Comparison of ENCODE assay signal across 16 cellular contexts in genomic region chr5:179162351-179163235, GRCh38.
A peak's percentile ranks its signal among the peaks of the same experiment; 100 is the strongest.
DNase-seq lines count a peak whose midpoint lies in the region; ATAC-seq, FAIRE-seq and TF ChIP-seq lines count a peak whose summit lies in the region.
"Had no signal": no experiment of that assay in that cellular context is flagged by ENCODE, and none has a peak within 500 bp of the region (broad histone marks: within the 10 kb centered on the region; RNA-seq: fewer than 3 reads in every experiment).

No MANE protein-coding gene starts in this region.

- no peak overlapping the region for H2BK15ac ChIP-seq in H9 (ENCODE audit: low read depth, low read length)

- DNase-seq in activated effector memory CD4-positive, alpha-beta T cell treated with anti-CD3 and anti-CD28 coated beads, Interleukin-2, amount 50 U/mL, for 16 hours, result peak; percentile 37
- no peak for DNase-seq in activated effector memory CD4-positive, alpha-beta T cell treated with Interleukin-2 at 50 U/mL for 16 hours
- peak; percentile 15 for DNase-seq in H9
- peak; percentile 29 for DNase-seq in kidney
- peak; percentile 34 for DNase-seq in sciatic nerve (ENCODE audit: low spot score)
- DNase-seq: C1 segment of cervical spinal cord, H7, NCI-H1417, NCI-H1930, NCI-H2171 treated with DMSO at 0.1 percent for 48 hours, NCI-H82, SHP77 had no signal

- intact Hi-C loops in kidney (cut with DNase I) (no loop called here), sciatic nerve (cut with DNase I) (loop anchor here (10.0 kb wide), 1 partner anchor 182 kb away; the partner anchor contains the start of gene ADAMTS2)

- peaks cover 16 to 24% of the 10 kb centered on the region in 2 experiments for H3K9me3 Mint-ChIP-seq in H9

- H3K4ac ChIP-seq in H9 (ENCODE audit: low read depth, low read length), result no peak overlapping the region

- peaks cover 0 to 10% (median 3%) of the 10 kb centered on the region in 3 experiments; a peak in 2 of 7 replicates for H3K36me3 Mint-ChIP-seq in H9 (ENCODE audit: insufficient read depth in 1 of 3, low read depth in 3 of 3)

- no peak for FAIRE-seq in kidney (lab: Jason Lieb, UNC)

- no peaks in the 10 kb centered on the region for H3K23me2 ChIP-seq in H9 (ENCODE audit: insufficient read length, low read depth, low read length, poor library complexity, severe bottlenecking)

- H3K4me2 ChIP-seq in H9 (ENCODE audit: insufficient read depth, insufficient read length, low read length), result no peak overlapping the region

- no peak overlapping the region for H3K4me3 Mint-ChIP-seq in H9

- H3K79me1 ChIP-seq in H9 (ENCODE audit: insufficient read depth, low read depth, low read length, poor library complexity, severe bottlenecking), result no peaks in the 10 kb centered on the region

- H3K27ac Mint-ChIP-seq in H9, result no peak overlapping the region

- H3K9me3 ChIP-seq in H9 (ENCODE audit: control insufficient read depth, low read depth, low read length) (no peaks in the 10 kb centered on the region), kidney (ENCODE audit: control insufficient read depth in 1 of 2, low read length in 2 of 2) (no peaks in the 10 kb centered on the region)
- H3K9me3 ChIP-seq: Caco-2 had no signal

- no peaks in the 10 kb centered on the region for H4K20me1 ChIP-seq in H9 (ENCODE audit: control insufficient read depth, insufficient read depth, insufficient read length)

- H3K27ac ChIP-seq in H9 (ENCODE audit: insufficient read length, low read depth, low read length), result no peak overlapping the region
- H3K27ac ChIP-seq in kidney (ENCODE audit: low read depth in 2 of 2, low read length in 2 of 2), result no peak overlapping the region

- H2BK20ac ChIP-seq in H9 (ENCODE audit: low read depth, low read length, poor library complexity, severe bottlenecking), result no peak overlapping the region

- no peak overlapping the region for H4K91ac ChIP-seq in H9 (ENCODE audit: insufficient read length, low read depth, low read length)

- H4K5ac ChIP-seq in H9 (ENCODE audit: insufficient read length, low read depth, low read length), result no peak overlapping the region

- H3K14ac ChIP-seq in H9 (ENCODE audit: insufficient read depth, low read length), result no peak overlapping the region

- no peak overlapping the region for H2BK12ac ChIP-seq in H9 (ENCODE audit: insufficient read length, low read depth, low read length)

- H3K9ac ChIP-seq in H9 (ENCODE audit: extremely low read depth, insufficient read length, low read length) (no peak overlapping the region), kidney (ENCODE audit: low read length in 2 of 2) (no peak overlapping the region)

- H2AFZ ChIP-seq in H9 (ENCODE audit: low read length), result no peak overlapping the region

- H3K4me1 ChIP-seq in H9 (ENCODE audit: insufficient read depth, low read length) (no peaks in the 10 kb centered on the region), kidney (ENCODE audit: control insufficient read depth in 1 of 2, insufficient read depth in 1 of 2, low read depth in 1 of 2, low read length in 2 of 2) (peaks cover 0 to 4% of the 10 kb centered on the region in 2 donors)
- H3K4me1 ChIP-seq: Caco-2 had no signal

- no peak overlapping the region for H4K8ac ChIP-seq in H9 (replicated peaks; ENCODE audit: insufficient read length, low read depth, low read length)

- H3K56ac ChIP-seq in H9 (ENCODE audit: insufficient read length, low read depth, low read length), result no peak overlapping the region

- ATAC-seq in sciatic nerve (no peak), HG02970 (IDR thresholded peaks at IDR 0.05; ENCODE audit: low FRiP score, unreplicated experiment) (no peak), HG03439 (IDR thresholded peaks at IDR 0.05; ENCODE audit: unreplicated experiment) (no peak), HG03571 (IDR thresholded peaks at IDR 0.05; ENCODE audit: unreplicated experiment) (no peak)

- no peaks in the 10 kb centered on the region for H3K27me3 Mint-ChIP-seq in H9 (ENCODE audit: low read depth)

- no peaks in the 10 kb centered on the region for H3K27me3 ChIP-seq in H9 (ENCODE audit: insufficient read depth, low read length)

- no peak overlapping the region for H2BK120ac ChIP-seq in H9 (ENCODE audit: low read depth, low read length, poor library complexity, severe bottlenecking)

- H2AK5ac ChIP-seq in H9 (ENCODE audit: insufficient read length, low read length), result no peak overlapping the region

- no peak overlapping the region for H3K18ac ChIP-seq in H9 (ENCODE audit: insufficient read length, low read depth, low read length)

- no peak overlapping the region for H3K23ac ChIP-seq in H9 (ENCODE audit: insufficient read length, low read depth, low read length)

- no peaks in the 10 kb centered on the region for H3K79me2 ChIP-seq in H9 (ENCODE audit: insufficient read depth, low read length)

- no peak overlapping the region for H2BK5ac ChIP-seq in H9 (ENCODE audit: insufficient read length, low read length)

- H3K36me3 ChIP-seq in kidney (ENCODE audit: control insufficient read depth in 1 of 2, insufficient read depth in 2 of 2, low read length in 2 of 2), result no peaks in the 10 kb centered on the region

- TF ChIP-seq CTCF in H9 (conservative IDR thresholded peaks at IDR 0.05) (no peak), kidney (IDR thresholded peaks at IDR 0.05; ENCODE audit: borderline replicate concordance, extremely low read depth, insufficient read depth) (no peak)

- H3T11ph ChIP-seq in H9 (ENCODE audit: low read length), result no peak overlapping the region

- WGBS in H9 (ENCODE audit: extremely low coverage, insufficient read length, low lambda C conversion rate), result no CpG with 5 or more reads among the region's 24 CpGs

- no peaks in the 10 kb centered on the region for H3K4me1 Mint-ChIP-seq in H9

- no peak overlapping the region for H3K4me3 ChIP-seq in kidney (ENCODE audit: low read length in 2 of 2)
